Comparison of ENCODE assay signal across 8 cellular contexts in genomic region chr11:72039108-72039850, GRCh38. TPM values are rescaled to one million over a fixed set of nuclear protein-coding genes. Genes with fewer than 3 reads are reported as not detected.
DNase-seq lines count a peak whose midpoint lies in the region; ATAC-seq and TF ChIP-seq lines count a peak whose summit lies in the region.

No MANE protein-coding gene starts in this region.

- H3K9me3 ChIP-seq in HUES48 (ENCODE audit: control insufficient read depth, insufficient read depth, low read length) (no peaks in the 10 kb centered on the region), mononuclear cell (ENCODE audit: low read depth, low read length) (no peaks in the 10 kb centered on the region)

- H3K4me3 ChIP-seq in HUES48 (ENCODE audit: low read depth, low read length) (peak overlapping the region; percentile 59; the same call in 1 of the 2 replicates), mononuclear cell (ENCODE audit: low read length) (peak overlapping the region; percentile 71)

- TF ChIP-seq CTCF in 22Rv1 (IDR thresholded peaks at IDR 0.05) = no peak

- H3K4me1 ChIP-seq in HUES48 (ENCODE audit: control insufficient read depth, insufficient read depth, low read length) = peaks cover 48% of the 10 kb centered on the region
- peaks cover 60% of the 10 kb centered on the region for H3K4me1 ChIP-seq in mononuclear cell (ENCODE audit: insufficient read depth, low read length)

- peaks cover 12% of the 10 kb centered on the region for H3K36me3 ChIP-seq in HUES48 (ENCODE audit: control insufficient read depth, insufficient read depth, low read length)

- H3K27ac ChIP-seq in 22Rv1 = peak overlapping the region; percentile 99
- peak overlapping the region; percentile 93 for H3K27ac ChIP-seq in HUES48 (ENCODE audit: low read depth, low read length)

- no peaks in the 10 kb centered on the region for H3K27me3 ChIP-seq in HUES48 (ENCODE audit: control insufficient read depth, insufficient read depth, low read length)
- H3K27me3 ChIP-seq in mononuclear cell (ENCODE audit: insufficient read depth, low read length) = no peaks in the 10 kb centered on the region

- H3K9ac ChIP-seq in HUES48 (ENCODE audit: low read depth, low read length) = no peak overlapping the region

- ATAC-seq in GM21576 (IDR thresholded peaks at IDR 0.05; ENCODE audit: unreplicated experiment) (no peak), GM19455 (IDR thresholded peaks at IDR 0.05; ENCODE audit: unreplicated experiment) (no peak), HG03175 (IDR thresholded peaks at IDR 0.05; ENCODE audit: unreplicated experiment) (no peak), GM19035 (IDR thresholded peaks at IDR 0.05; ENCODE audit: unreplicated experiment) (no peak)

- DNase-seq in dedifferentiated amniotic fluid mesenchymal stem cell (ENCODE audit: extremely low spot score) = peak; percentile 26

RNA-seq across cellular contexts. Expression of gene IL18BP, which starts 40.6 kb away (rescaled TPM):
- 9.6 TPM for total RNA-seq in mononuclear cell

RNA-seq across cellular contexts. Expression of gene NUMA1, which starts 41.1 kb away (rescaled TPM):
- 125 TPM for total RNA-seq in mononuclear cell

RNA-seq across cellular contexts. Expression of gene LRRC51, which starts 41.4 kb away (rescaled TPM):
- 0.63 TPM for total RNA-seq in mononuclear cell
